Comparison of ENCODE assay signal across 1 cellular context in genomic region chr17:44992242-44992939, GRCh38.
TF ChIP-seq lines count a peak whose summit lies in the region.

No MANE protein-coding gene starts in this region.

TF ChIP-seq in HepG2, 621 proteins besides CTCF, POLR2A, EP300 and RAD21:
- 0 out of 2 replicates have a peak, but pooled peaks have one; percentile 23 for TF ChIP-seq ZNF629 (CRISPR knock-in tag; conservative IDR thresholded peaks at IDR 0.05)
- TF ChIP-seq NFE2L1 (CRISPR knock-in tag; IDR thresholded peaks at IDR 0.05; ENCODE audit: borderline replicate concordance) = no peak
